Comparison of ENCODE assay signal across 21 cellular contexts in genomic region chr16:53097190-53097589, GRCh38. TPM values are rescaled to one million over a fixed set of nuclear protein-coding genes. Genes with fewer than 3 reads are reported as not detected.
A peak's percentile ranks its signal among the peaks of the same experiment; 100 is the strongest.
DNase-seq lines count a peak whose midpoint lies in the region; ATAC-seq, FAIRE-seq and TF ChIP-seq lines count a peak whose summit lies in the region.
"Had no signal": no experiment of that assay in that cellular context is flagged by ENCODE, and none has a peak within 500 bp of the region (broad histone marks: within the 10 kb centered on the region; RNA-seq: fewer than 3 reads in every experiment).

No MANE protein-coding gene starts in this region.

- WGBS in HUES64 = 60% methylated on average over 4 of the region's 4 CpGs

- H3K36me3 ChIP-seq in CD4-positive, alpha-beta memory T cell (ENCODE audit: insufficient read depth, low read length) = no peaks in the 10 kb centered on the region
- H3K36me3 ChIP-seq in HUES64 (ENCODE audit: insufficient read depth, low read length) (no peaks in the 10 kb centered on the region), gastrocnemius medialis (no peaks in the 10 kb centered on the region), kidney (ENCODE audit: control insufficient read depth in 1 of 2, insufficient read depth in 2 of 2, low read length in 2 of 2) (no peaks in the 10 kb centered on the region)
- H3K36me3 ChIP-seq: WERI-Rb-1 had no signal

- H3K4me3 ChIP-seq in CD4-positive, alpha-beta memory T cell (ENCODE audit: low read length in 2 of 2) = no peak overlapping the region
- H3K4me3 ChIP-seq in HUES64 (ENCODE audit: low read length) (no peak overlapping the region), gastrocnemius medialis (no peak overlapping the region), kidney (ENCODE audit: low read length in 2 of 2) (no peak overlapping the region)
- H3K4me3 ChIP-seq: mucosa of descending colon, testis had no signal

- ATAC-seq in gastrocnemius medialis = no peak
- ATAC-seq: activated T-cell treated with anti-CD3 and anti-CD28 coated beads, Interleukin-2, amount 50 U/mL, for 72 hours; mucosa of descending colon; T-cell had no signal

- DNase-seq in CD4-positive, alpha-beta memory T cell = no peak
- DNase-seq in chondrocyte (ENCODE audit: low spot score) (no peak), gastrocnemius medialis (no peak), amygdala (lab: John Stamatoyannopoulos, UW) (no peak), kidney (no peak), GOT3 (lab: John Stamatoyannopoulos, UW) (no peak), NCI-H2171 treated with DMSO at 0.1 percent for 48 hours (lab: John Stamatoyannopoulos, UW) (no peak)
- DNase-seq: activated T-cell treated with anti-CD3 and anti-CD28 coated beads, Interleukin-2, amount 50 U/mL, for 72 hours; DMS79; effector memory CD4-positive, alpha-beta T cell; HCEC 1CT; hippocampal formation; mucosa of descending colon; NCI-H1417 treated with DMSO at 0.1 percent for 48 hours; NCI-H2227 treated with DMSO at 0.1 percent for 48 hours; T-cell; testis; WERI-Rb-1 had no signal

- peak overlapping the region in 5 of 7 donors; percentile 4 to 91 (median 45) for H3K27ac Mint-ChIP-seq in CD4-positive, alpha-beta memory T cell
- H3K27ac Mint-ChIP-seq in chondrocyte (ENCODE audit: unreplicated experiment) = peak overlapping the region; percentile 86
- H3K27ac Mint-ChIP-seq: activated T-cell treated with anti-CD3 and anti-CD28 coated beads, Interleukin-2, amount 50 U/mL, for 72 hours had no signal

- peaks cover 38% of the 10 kb centered on the region for H3K4me1 ChIP-seq in CD4-positive, alpha-beta memory T cell (ENCODE audit: insufficient read depth, low read length)
- H3K4me1 ChIP-seq in HUES64 (ENCODE audit: insufficient read depth, low read length) = peaks cover 32% of the 10 kb centered on the region
- H3K4me1 ChIP-seq in gastrocnemius medialis = peaks cover 63% of the 10 kb centered on the region in 2 donors
- H3K4me1 ChIP-seq in kidney (ENCODE audit: control insufficient read depth in 1 of 2, insufficient read depth in 1 of 2, low read depth in 1 of 2, low read length in 2 of 2) = peaks cover 18 to 25% of the 10 kb centered on the region in 2 donors

- no peak for FAIRE-seq in kidney (lab: Jason Lieb, UNC)
- FAIRE-seq: GM18507, keratinocyte had no signal

- H3K27ac ChIP-seq in CD4-positive, alpha-beta memory T cell (ENCODE audit: low read depth, low read length) = no peak overlapping the region
- H3K27ac ChIP-seq in HUES64 (ENCODE audit: low read depth, low read length) (peak overlapping the region; percentile 99; the same call in 1 of the 2 replicates), gastrocnemius medialis (peak overlapping the region in 3 of 4 donors; percentile 94 to 95 (median 95)), kidney (ENCODE audit: low read depth in 2 of 2, low read length in 2 of 2) (no peak overlapping the region)
- H3K27ac ChIP-seq: testis, WERI-Rb-1 had no signal

- CTCF ChIA-PET in CD4-positive, alpha-beta memory T cell (lab: Charles Lee; ENCODE audit: partially characterized antibody) = interaction anchor here (2.1 kb wide), 1 partner anchor 42 kb away, joined by 5 read pairs; the partner anchor contains the start of gene CHD9

- no peaks in the 10 kb centered on the region for H3K36me3 Mint-ChIP-seq in CD4-positive, alpha-beta memory T cell
- H3K36me3 Mint-ChIP-seq in chondrocyte (ENCODE audit: low read depth) = no peaks in the 10 kb centered on the region
- H3K36me3 Mint-ChIP-seq: T-cell had no signal

- no peaks in the 10 kb centered on the region for H3K27me3 ChIP-seq in CD4-positive, alpha-beta memory T cell (ENCODE audit: insufficient read depth, low read length)
- no peaks in the 10 kb centered on the region for H3K27me3 ChIP-seq in HUES64 (ENCODE audit: insufficient read depth, low read length)
- no peaks in the 10 kb centered on the region for H3K27me3 ChIP-seq in gastrocnemius medialis
- H3K27me3 ChIP-seq: testis had no signal

- H3K9ac ChIP-seq in HUES64 (ENCODE audit: low read depth, low read length) (no peak overlapping the region), kidney (ENCODE audit: low read length in 2 of 2) (no peak overlapping the region)

- POLR2A ChIA-PET in CD4-positive, alpha-beta memory T cell (lab: Charles Lee; ENCODE audit: partially characterized antibody) = interaction anchor here (1.1 kb wide), 1 partner anchor 33 kb away, joined by 3 read pairs; no protein-coding TSS in a partner anchor

- no peak for TF ChIP-seq CTCF in chondrocyte (IDR thresholded peaks at IDR 0.05)
- no peak for TF ChIP-seq CTCF in gastrocnemius medialis (IDR thresholded peaks at IDR 0.05 in 4 of 5, conservative IDR thresholded peaks at IDR 0.05 in 1 of 5)
- TF ChIP-seq CTCF in kidney (IDR thresholded peaks at IDR 0.05; ENCODE audit: borderline replicate concordance, extremely low read depth, insufficient read depth) = no peak

- H3K27me3 Mint-ChIP-seq in CD4-positive, alpha-beta memory T cell = no peaks in the 10 kb centered on the region
- no peaks in the 10 kb centered on the region for H3K27me3 Mint-ChIP-seq in chondrocyte (ENCODE audit: low read depth)
- H3K27me3 Mint-ChIP-seq: T-cell had no signal

- in situ Hi-C loops in gastrocnemius medialis (cut with MboI; ENCODE audit: low sequenced_read_pairs in 4 of 4) = no loop called here

- no peaks in the 10 kb centered on the region for H3K9me3 Mint-ChIP-seq in CD4-positive, alpha-beta memory T cell
- H3K9me3 Mint-ChIP-seq in chondrocyte (ENCODE audit: low read depth) = no peaks in the 10 kb centered on the region
- H3K9me3 Mint-ChIP-seq: activated T-cell treated with anti-CD3 and anti-CD28 coated beads, Interleukin-2, amount 50 U/mL, for 72 hours; T-cell had no signal

- intact Hi-C loops in CD4-positive, alpha-beta memory T cell (cut with micrococcal nuclease) = no loop called here
- intact Hi-C loops in gastrocnemius medialis (cut with DNase I; ENCODE audit: low total_unique reads) (loop anchor here (10.0 kb wide), 1 partner anchor 408 kb away; the partner anchor contains the start of gene AKTIP), kidney (cut with DNase I) (no loop called here)

- peak overlapping the region in 2 of 8 donors; percentile 22 to 27 for H3K4me3 Mint-ChIP-seq in CD4-positive, alpha-beta memory T cell
- no peak overlapping the region for H3K4me3 Mint-ChIP-seq in chondrocyte (ENCODE audit: unreplicated experiment)
- H3K4me3 Mint-ChIP-seq: activated T-cell treated with anti-CD3 and anti-CD28 coated beads, Interleukin-2, amount 50 U/mL, for 72 hours; T-cell had no signal

- H3K4me1 Mint-ChIP-seq in CD4-positive, alpha-beta memory T cell = peaks cover 22 to 57% (median 40%) of the 10 kb centered on the region in 4 donors
- H3K4me1 Mint-ChIP-seq in chondrocyte (ENCODE audit: low read depth) = peaks cover 80% of the 10 kb centered on the region

- H3K9me3 ChIP-seq in CD4-positive, alpha-beta memory T cell (ENCODE audit: control insufficient read depth in 1 of 2, low read length in 2 of 2) = no peaks in the 10 kb centered on the region
- H3K9me3 ChIP-seq in HUES64 (ENCODE audit: insufficient read depth, low read depth, low read length) (no peaks in the 10 kb centered on the region), gastrocnemius medialis (no peaks in the 10 kb centered on the region), kidney (ENCODE audit: control insufficient read depth in 1 of 2, low read length in 2 of 2) (no peaks in the 10 kb centered on the region)
- H3K9me3 ChIP-seq: mucosa of descending colon, testis had no signal

- no peak for TF ChIP-seq POLR2A in gastrocnemius medialis (IDR thresholded peaks at IDR 0.05)

RNA-seq across cellular contexts. Expression of gene CHD9, which starts 42.4 kb away (rescaled TPM):
- total RNA-seq in CD4-positive, alpha-beta memory T cell = 10 to 100 TPM; 47.0 to 49.7 TPM
- polyA plus RNA-seq in CD4-positive, alpha-beta memory T cell = 10 to 100 TPM; 22.9 to 31.9 TPM
- 24.1 TPM for polyA plus RNA-seq in HUES64 (2013, experiment 1 of 2)
- 24.9 TPM for polyA plus RNA-seq in HUES64 (2013, experiment 2 of 2)
- total RNA-seq in chondrocyte (68.6 to 116 TPM (median 72.7 TPM) in 3 replicates), gastrocnemius medialis (10 to 100 TPM; 24.5 to 84.0 (median 48.2) TPM), kidney (83.7 TPM)
- polyA plus RNA-seq in kidney (ENCODE audit: insufficient read depth, low read depth, low replicate concordance) = 9.4 TPM

RNA-seq across cellular contexts. Expression of gene CHD9NB, which starts 44.5 kb away (rescaled TPM):
- total RNA-seq in CD4-positive, alpha-beta memory T cell = not detected
- polyA plus RNA-seq in CD4-positive, alpha-beta memory T cell = not detected
- polyA plus RNA-seq in HUES64 (2013, experiment 1 of 2) = 6.0 TPM
- 4.3 TPM for polyA plus RNA-seq in HUES64 (2013, experiment 2 of 2)
- total RNA-seq in chondrocyte (0.85 to 3.1 TPM (median 1.5 TPM) in 3 replicates), gastrocnemius medialis (under 1 TPM in 2 of 4 donors, not detected in 2; 0.13 to 0.72 TPM), kidney (26.2 TPM)
- 9.8 TPM for polyA plus RNA-seq in kidney (ENCODE audit: insufficient read depth, low read depth, low replicate concordance)
- total RNA-seq: T-cell had no signal

Comparison
In these comparisons a context has a peak if more than half of its experiments do, and no peak if none do; other contexts are left out.
1. H3K27ac ChIP-seq: peak in HUES64 (single experiment) and gastrocnemius medialis (3 of 4); none in CD4-positive, alpha-beta memory T cell (single experiment) and kidney (0 of 2).